30 cellular contexts compared by ENCODE assay signal in the genomic region with DNA sequence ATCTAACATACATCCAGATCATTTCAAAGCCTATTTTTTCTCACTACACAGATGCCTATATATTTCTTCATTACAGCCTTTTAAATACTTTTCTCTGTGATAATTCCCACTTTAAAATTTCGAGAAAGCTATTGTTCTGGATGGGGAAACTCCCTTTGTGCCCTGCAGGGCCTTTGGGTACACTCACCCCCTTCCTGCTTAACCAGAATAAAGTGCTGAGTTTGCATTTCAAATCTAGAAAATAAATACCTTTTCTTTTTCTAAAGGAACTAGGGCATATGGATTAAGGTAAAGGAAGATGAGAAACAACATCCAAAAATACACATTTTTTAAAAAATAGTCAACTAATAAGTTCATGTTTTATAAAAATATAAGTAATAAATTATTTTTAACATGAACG.
"Had no signal": no experiment of that assay in that cellular context is flagged by ENCODE, and none has a peak within 500 bp of the region (broad histone marks: within the 10 kb centered on the region; RNA-seq: fewer than 3 reads in every experiment).

No MANE protein-coding gene starts in this region.

- H3K36me3 ChIP-seq: MG63, Peyer's patch, SJCRH30 had no signal

- H3K4me1 Mint-ChIP-seq: activated CD4-positive, alpha-beta memory T cell treated with anti-CD3 and anti-CD28 coated beads, Interleukin-2, amount 10 ng/mL, durations not matched to agents 7 days and 5 days; activated CD4-positive, alpha-beta T cell treated with anti-CD3 and anti-CD28 coated beads, Interleukin-2, amount 10 ng/mL, durations not matched to agents 24 days and 14 days; activated T-helper 17 cell treated with anti-CD3 and anti-CD28 coated beads, Interleukin-2, amount 50 U/mL, for 72 hours; central memory CD8-positive, alpha-beta T cell had no signal

- H3K9ac ChIP-seq: KMS-11, SK-N-SH had no signal

- FAIRE-seq: astrocyte had no signal

- H3K4me3 Mint-ChIP-seq: activated CD4-positive, alpha-beta memory T cell treated with anti-CD3 and anti-CD28 coated beads, Interleukin-2, amount 10 ng/mL, durations not matched to agents 7 days and 5 days; activated CD4-positive, alpha-beta T cell treated with anti-CD3 and anti-CD28 coated beads, Interleukin-2, amount 10 ng/mL, durations not matched to agents 24 days and 14 days; activated naive CD4-positive, alpha-beta T cell treated with anti-CD3 and anti-CD28 coated beads for 36 hours; activated naive CD8-positive, alpha-beta T cell; activated T-helper 17 cell treated with anti-CD3 and anti-CD28 coated beads, Interleukin-2, amount 50 U/mL, for 72 hours; brain; central memory CD8-positive, alpha-beta T cell had no signal

- H3K36me3 Mint-ChIP-seq: activated naive CD8-positive, alpha-beta T cell; brain had no signal

- ATAC-seq: activated T-helper 17 cell treated with anti-CD3 and anti-CD28 coated beads, Interleukin-2, amount 50 U/mL, for 72 hours had no signal

- DNase-seq: activated CD4-positive, alpha-beta memory T cell treated with anti-CD3 and anti-CD28 coated beads, Interleukin-2, amount 10 ng/mL, durations not matched to agents 7 days and 5 days; activated CD4-positive, alpha-beta T cell treated with anti-CD3 and anti-CD28 coated beads, Interleukin-2, amount 10 ng/mL, durations not matched to agents 24 days and 14 days; activated CD4-positive, CD25-positive, alpha-beta regulatory T cell treated with anti-CD3 and anti-CD28 coated beads, Interleukin-2, amount 50 U/mL, for 72 hours; activated gamma-delta T cell; activated naive CD4-positive, alpha-beta T cell treated with anti-CD3 and anti-CD28 coated beads for 36 hours; activated T-cell treated with anti-CD3 and anti-CD28 coated beads for 4 hours; activated T-cell treated with anti-CD3 and anti-CD28 coated beads, Interleukin-2, amount 50 U/mL, for 48 hours; amygdala; MG63; MV-4-11; NCI-H1092 treated with DMSO at 0.1 percent for 48 hours; NCI-H1417 treated with DMSO at 0.1 percent for 48 hours; NCI-H1694; NCI-H2029; NCI-H345; NCI-H510A treated with DMSO at 0.1 percent for 48 hours; NK-92 treated with Interleukin-12 subunit alpha and Interleukin-12 subunit beta, amount 100 ng/mL, for 24 hours; OCI-M1; Peyer's patch; Right ventricle myocardium superior; SJCRH30; SK-N-SH; SW 1271 had no signal

- H3K27ac Mint-ChIP-seq: activated CD4-positive, alpha-beta memory T cell treated with anti-CD3 and anti-CD28 coated beads, Interleukin-2, amount 10 ng/mL, durations not matched to agents 7 days and 5 days; activated CD4-positive, alpha-beta T cell treated with anti-CD3 and anti-CD28 coated beads, Interleukin-2, amount 10 ng/mL, durations not matched to agents 24 days and 14 days; activated naive CD4-positive, alpha-beta T cell treated with anti-CD3 and anti-CD28 coated beads for 36 hours; activated naive CD8-positive, alpha-beta T cell; activated T-helper 17 cell treated with anti-CD3 and anti-CD28 coated beads, Interleukin-2, amount 50 U/mL, for 72 hours; brain had no signal

- H3K4me2 ChIP-seq: KMS-11, SK-N-SH had no signal

- H3K9me3 ChIP-seq: MG63, Peyer's patch, SJCRH30, SK-N-SH had no signal

- H3K27ac ChIP-seq: KMS-11, Peyer's patch, RWPE1, SJCRH30 had no signal

- H3K9me3 Mint-ChIP-seq: activated CD4-positive, alpha-beta memory T cell treated with anti-CD3 and anti-CD28 coated beads, Interleukin-2, amount 10 ng/mL, durations not matched to agents 7 days and 5 days; activated CD4-positive, alpha-beta T cell treated with anti-CD3 and anti-CD28 coated beads, Interleukin-2, amount 10 ng/mL, durations not matched to agents 24 days and 14 days; activated naive CD4-positive, alpha-beta T cell treated with anti-CD3 and anti-CD28 coated beads for 36 hours; activated T-helper 17 cell treated with anti-CD3 and anti-CD28 coated beads, Interleukin-2, amount 50 U/mL, for 72 hours; brain; central memory CD8-positive, alpha-beta T cell had no signal

- H3K27me3 ChIP-seq: MG63, Peyer's patch, SJCRH30 had no signal

- H3K4me3 ChIP-seq: MG63, Peyer's patch, SJCRH30 had no signal

- H3K4me1 ChIP-seq: Peyer's patch had no signal
